Comparison of ENCODE assay signal across 16 cellular contexts in genomic region chr15:60353245-60353940, GRCh38. TPM values are rescaled to one million over a fixed set of nuclear protein-coding genes. Genes with fewer than 3 reads are reported as not detected.
DNase-seq lines count a peak whose midpoint lies in the region; ATAC-seq and TF ChIP-seq lines count a peak whose summit lies in the region.
"Had no signal": no experiment of that assay in that cellular context is flagged by ENCODE, and none has a peak within 500 bp of the region (broad histone marks: within the 10 kb centered on the region; RNA-seq: fewer than 3 reads in every experiment).

No MANE protein-coding gene starts in this region.

- POLR2A ChIA-PET in MCF 10A (lab: Yijun Ruan, JAX), result interaction anchor here (0.8 to 2.9 kb wide), 6 partner anchors 9 to 56 kb away, joined by 3 to 25 read pairs (median 6); no protein-coding TSS in a partner anchor

- no peak for ATAC-seq in GM19035 (IDR thresholded peaks at IDR 0.05; ENCODE audit: unreplicated experiment)
- ATAC-seq: left lung; stimulated activated naive CD8-positive, alpha-beta T cell treated with anti-CD3 and anti-CD28 coated beads, Interleukin-15, Interleukin-2, amounts not matched to agents 100 U/mL and 50 U/mL, for 24 hours had no signal

- CTCF ChIA-PET in MCF 10A (lab: Yijun Ruan, JAX), result interaction anchor here (0.6 to 1.0 kb wide), 2 partner anchors 9 to 146 kb away, joined by 3 to 4 read pairs; no protein-coding TSS in a partner anchor

- DNase-seq in MCF 10A (ENCODE audit: unreplicated experiment) (no peak), breast epithelium (ENCODE audit: low spot score in 2 of 2) (no peak), RPMI7951 (ENCODE audit: low read depth) (peak; percentile 57), fibroblast of gingiva (ENCODE audit: low read depth) (peak; percentile 15), cerebellar nuclear complex (lab: John Stamatoyannopoulos, UW) (no peak), dorsolateral prefrontal cortex (no peak)
- DNase-seq in activated CD4-positive, alpha-beta T cell treated with anti-CD3 and anti-CD28 coated beads for 48 hours, result no peak
- DNase-seq: activated effector memory CD4-positive, alpha-beta T cell treated with anti-CD3 and anti-CD28 coated beads, Interleukin-2, amount 50 U/mL, for 16 hours; left lung; NCI-H1694 treated with DMSO at 0.1 percent for 48 hours; NCI-H510A; posterior cingulate gyrus; stimulated activated CD4-positive, alpha-beta T cell treated with anti-CD3 and anti-CD28 coated beads, Interleukin-12 subunit alpha, Interleukin-12 subunit beta, amount 100 ng/mL, for 4 hours; stimulated activated naive CD8-positive, alpha-beta T cell treated with anti-CD3 and anti-CD28 coated beads, Interleukin-15, Interleukin-2, amounts not matched to agents 100 U/mL and 50 U/mL, for 24 hours had no signal

- H3K27me3 ChIP-seq in breast epithelium (no peaks in the 10 kb centered on the region), dorsolateral prefrontal cortex (no peaks in the 10 kb centered on the region)
- H3K27me3 ChIP-seq: ascending aorta, left lung had no signal

- BruUV-seq in MCF 10A (replicated peaks; lab: Mats Ljungman, UMichigan), result TSS peak; percentile 2

- intact Hi-C loops in MCF 10A (cut with micrococcal nuclease) (no loop called here), breast epithelium (cut with DNase I; ENCODE audit: low total_unique reads) (loop anchor here (10.0 kb wide), 1 partner anchor 101 kb away; no protein-coding TSS in a partner anchor), dorsolateral prefrontal cortex (cut with DNase I) (loop anchor here (10.0 kb wide), 2 partner anchors 81 to 1481 kb away; no protein-coding TSS in a partner anchor)

- no peak overlapping the region for H3K27ac Mint-ChIP-seq in MCF 10A (ENCODE audit: low read depth, unreplicated experiment)

- no peaks in the 10 kb centered on the region for H3K27me3 Mint-ChIP-seq in MCF 10A (ENCODE audit: insufficient read depth, unreplicated experiment)

- TF ChIP-seq CTCF in MCF 10A (IDR thresholded peaks at IDR 0.05; ENCODE audit: unreplicated experiment) (no peak), breast epithelium (IDR thresholded peaks at IDR 0.05) (no peak), dorsolateral prefrontal cortex (IDR thresholded peaks at IDR 0.05 in 54 of 56, conservative IDR thresholded peaks at IDR 0.05 in 2 of 56; ENCODE audit: low read depth in 1 of 56, partially characterized antibody in 56 of 56) (no peak)

- H3K4me3 ChIP-seq in breast epithelium, result no peak overlapping the region
- H3K4me3 ChIP-seq in dorsolateral prefrontal cortex, result no peak overlapping the region
- H3K4me3 ChIP-seq: ascending aorta, left lung had no signal

- no peaks in the 10 kb centered on the region for H3K9me3 ChIP-seq in breast epithelium
- H3K9me3 ChIP-seq: ascending aorta, left lung had no signal

- H3K4me1 ChIP-seq in breast epithelium, result no peaks in the 10 kb centered on the region
- H3K4me1 ChIP-seq: ascending aorta, left lung had no signal

- H3K4me3 Mint-ChIP-seq in MCF 10A (ENCODE audit: unreplicated experiment), result no peak overlapping the region

- H3K27ac ChIP-seq in breast epithelium (no peak overlapping the region), dorsolateral prefrontal cortex (no peak overlapping the region)
- H3K27ac ChIP-seq: ascending aorta, left lung had no signal

- TF ChIP-seq POLR2A in breast epithelium (IDR thresholded peaks at IDR 0.05), result no peak

- H3K4me1 Mint-ChIP-seq in MCF 10A (ENCODE audit: insufficient read depth, unreplicated experiment), result peaks cover 27% of the 10 kb centered on the region

- peaks cover 97% of the 10 kb centered on the region for H3K36me3 Mint-ChIP-seq in MCF 10A (ENCODE audit: insufficient read depth, unreplicated experiment)

- peaks cover 48% of the 10 kb centered on the region for H3K36me3 ChIP-seq in breast epithelium

- no peaks in the 10 kb centered on the region for H3K9me3 Mint-ChIP-seq in MCF 10A (ENCODE audit: unreplicated experiment)

RNA-seq across cellular contexts. Expression of gene ANXA2, which starts 44.4 kb away (rescaled TPM):
- 3,317 and 3,451 TPM in 2 replicates for total RNA-seq in MCF 10A (2022)
- total RNA-seq in breast epithelium, result 1,000 to 10,000 TPM in 1 of 3 donors, 100 to 1,000 TPM in 2; 875 to 1,598 (median 923) TPM
- total RNA-seq in RPMI7951 (2014; rRNA removed; shearing (Covaris generic)), result 4,077 and 4,282 TPM in 2 replicates
- 10 to 100 TPM; 10.1 to 90.4 (median 28.3) TPM for total RNA-seq in dorsolateral prefrontal cortex

Comparison
In these comparisons a context has a peak if more than half of its experiments do, and no peak if none do; other contexts are left out.
1. DNase-seq: peak in RPMI7951 (single experiment) and fibroblast of gingiva (single experiment); none in MCF 10A (single experiment), breast epithelium (0 of 2), cerebellar nuclear complex (0 of 2), activated CD4-positive, alpha-beta T cell treated with anti-CD3 and anti-CD28 coated beads for 48 hours (single experiment) and dorsolateral prefrontal cortex (0 of 10).
2. RNA of gene ANXA2, which starts 44.4 kb away (total RNA-seq): 4,077 to 4,282 TPM in RPMI7951, 3,317 to 3,451 TPM in MCF 10A and 875 to 1,598 TPM in breast epithelium; 10.1 to 90.4 TPM in dorsolateral prefrontal cortex; every median in the first group is over 4 times any median in the second.